In genomic region chr10:4385491-4385890, GRCh38 we compare ENCODE assay signal across 30 cellular contexts.
"Had no signal": no experiment of that assay in that cellular context is flagged by ENCODE, and none has a peak within 500 bp of the region (broad histone marks: within the 10 kb centered on the region; RNA-seq: fewer than 3 reads in every experiment).

No MANE protein-coding gene starts in this region.

- H3K4me3 ChIP-seq: adrenal gland, body of pancreas, PC-9 had no signal

- H3K27ac Mint-ChIP-seq: activated B cell treated with CpG ODN at 0.5 μM for 24 hours; activated CD8-positive, alpha-beta T cell treated with anti-CD3 and anti-CD28 coated beads for 36 hours; activated naive CD4-positive, alpha-beta T cell treated with anti-CD3 and anti-CD28 coated beads, Interleukin-2, amount 50 U/mL, for 24 hours; activated T-helper 2 cell treated with anti-CD3 and anti-CD28 coated beads, Interferon-gamma antibody, Interleukin-2, Interleukin-4, amounts not matched to agents 10 μg/mL and 5 μg/mL and 100 μg/mL, durations not matched to agents 14 hours and 24 hours and 36 hours had no signal

- H3K36me3 Mint-ChIP-seq: activated naive CD4-positive, alpha-beta T cell treated with anti-CD3 and anti-CD28 coated beads, Interleukin-2, amount 50 U/mL, for 24 hours had no signal

- H3K4me1 Mint-ChIP-seq: activated B cell treated with CpG ODN at 0.5 μM for 24 hours; activated naive CD4-positive, alpha-beta T cell treated with anti-CD3 and anti-CD28 coated beads, Interleukin-2, amount 50 U/mL, for 24 hours had no signal

- DNase-seq: activated B cell treated with CpG ODN at 0.5 μM for 24 hours; activated CD4-positive, alpha-beta T cell treated with anti-CD3 and anti-CD28 coated beads for 48 hours; activated CD4-positive, alpha-beta T cell treated with anti-CD3 and anti-CD28 coated beads, Interleukin-2, amount 50 U/mL, for 4 hours; activated CD4-positive, CD25-positive, alpha-beta regulatory T cell treated with anti-CD3 and anti-CD28 coated beads, Interleukin-2, amount 50 U/mL, for 72 hours; activated CD8-positive, alpha-beta T cell treated with anti-CD3 and anti-CD28 coated beads for 36 hours; activated gamma-delta T cell; activated naive CD4-positive, alpha-beta T cell treated with Interleukin-2 at 50 U/mL for 16 hours; activated T-cell treated with anti-CD3 and anti-CD28 coated beads, Interleukin-2, amount 50 U/mL, for 1 hour; adrenal gland; body of pancreas; central memory CD4-positive, alpha-beta T cell; Karpas-422; KBM-7; NCI-H1105; NCI-H1417 treated with DMSO at 0.1 percent for 48 hours; NCI-H1694; NCI-H1930; NCI-H2171; NCI-H510A; NCI-H526; NCI-H748 treated with DMSO at 0.1 percent for 48 hours; NK-92 treated with Interleukin-12 subunit alpha and Interleukin-12 subunit beta, amount 100 ng/mL, for 24 hours; PC-9; Right ventricle myocardium superior; SW 1271; T-helper 1 cell; T-helper 2 cell; T-helper 9 cell had no signal

- H3K9me3 Mint-ChIP-seq: activated B cell treated with CpG ODN at 0.5 μM for 24 hours; activated CD8-positive, alpha-beta T cell treated with anti-CD3 and anti-CD28 coated beads for 36 hours; activated naive CD4-positive, alpha-beta T cell treated with anti-CD3 and anti-CD28 coated beads, Interleukin-2, amount 50 U/mL, for 24 hours; activated T-helper 2 cell treated with anti-CD3 and anti-CD28 coated beads, Interferon-gamma antibody, Interleukin-2, Interleukin-4, amounts not matched to agents 10 μg/mL and 5 μg/mL and 100 μg/mL, durations not matched to agents 14 hours and 24 hours and 36 hours had no signal

- H3K4me3 Mint-ChIP-seq: activated B cell treated with CpG ODN at 0.5 μM for 24 hours; activated CD8-positive, alpha-beta T cell treated with anti-CD3 and anti-CD28 coated beads for 36 hours; activated naive CD4-positive, alpha-beta T cell treated with anti-CD3 and anti-CD28 coated beads, Interleukin-2, amount 50 U/mL, for 24 hours had no signal
